Comparison of ENCODE assay signal across 1 cellular context in the genomic region with DNA sequence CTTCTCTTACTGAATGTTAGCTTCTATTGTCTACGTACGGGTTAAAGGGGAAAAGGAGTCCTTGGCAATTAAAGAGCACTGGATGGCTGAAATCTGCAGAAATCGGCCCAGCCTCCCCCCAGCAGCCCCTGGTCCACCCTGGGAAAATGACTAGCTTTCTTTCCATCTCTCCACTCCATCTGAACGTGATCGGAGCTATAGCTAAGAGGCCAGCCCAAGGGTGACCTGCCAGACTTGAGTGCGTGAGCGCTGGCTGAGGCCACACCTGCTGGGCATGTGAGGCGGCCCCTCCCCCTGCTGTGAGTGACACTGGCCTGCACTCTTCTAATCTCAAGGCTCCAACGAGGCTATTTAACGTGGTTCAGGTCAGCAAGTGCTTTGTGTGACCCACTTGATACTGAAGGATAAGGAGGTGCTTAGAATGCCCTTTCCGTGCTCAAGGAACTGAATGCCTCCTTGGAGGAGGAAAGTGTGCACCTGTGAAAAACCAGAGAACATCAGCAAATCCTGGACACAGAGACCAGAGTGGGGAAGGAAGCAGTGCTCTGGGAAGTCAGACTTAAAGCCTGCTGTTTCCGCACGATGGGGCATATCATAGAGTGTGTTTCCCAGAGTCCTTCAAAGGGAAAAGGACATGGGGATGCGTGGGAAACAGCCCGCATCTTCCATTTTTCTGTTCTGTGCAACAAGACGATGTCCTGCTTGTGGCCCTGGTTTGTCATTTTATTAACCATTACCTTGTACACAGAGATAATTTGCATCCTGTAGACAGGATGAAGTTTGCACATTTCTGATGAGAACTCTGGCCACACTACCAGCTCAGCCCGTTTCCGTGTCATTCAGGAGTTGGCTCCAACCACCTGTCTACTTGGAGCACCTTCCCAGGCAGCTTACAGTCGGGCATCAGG.
TF ChIP-seq lines count a peak whose summit lies in the region.

No MANE protein-coding gene starts in this region.

TF ChIP-seq in GM23338, 12 proteins besides CTCF, POLR2A, EP300 and RAD21 (continued from another document):
- TF ChIP-seq JUNB (IDR thresholded peaks at IDR 0.05; ENCODE audit: unreplicated experiment) (no peak), POLR2AphosphoS5 (IDR thresholded peaks at IDR 0.05; ENCODE audit: low read depth) (no peak), CREB1 (CRISPR knock-in tag; IDR thresholded peaks at IDR 0.05; ENCODE audit: low read depth) (no peak)
TF ChIP-seq in GM23338: peak in this region for 0.
